In genomic region chr5:105554613-105555169, GRCh38 we compare ENCODE assay signal across 17 cellular contexts.
"Had no signal": no experiment of that assay in that cellular context is flagged by ENCODE, and none has a peak within 500 bp of the region (broad histone marks: within the 10 kb centered on the region; RNA-seq: fewer than 3 reads in every experiment).

No MANE protein-coding gene starts in this region.

- H3K27me3 ChIP-seq: ascending aorta, esophagus squamous epithelium, stomach, testis, upper lobe of left lung had no signal

- ATAC-seq: psoas muscle, sciatic nerve had no signal

- H3K9me3 ChIP-seq: ascending aorta, esophagus squamous epithelium, psoas muscle, stomach, testis, upper lobe of left lung had no signal

- H3K4me3 ChIP-seq: ascending aorta, esophagus squamous epithelium, psoas muscle, stomach, testis, upper lobe of left lung had no signal

- H3K4me1 ChIP-seq: ascending aorta, esophagus squamous epithelium, psoas muscle, stomach, testis, upper lobe of left lung had no signal

- H3K27ac ChIP-seq: ascending aorta, esophagus squamous epithelium, psoas muscle, stomach, testis, upper lobe of left lung had no signal

- H3K36me3 ChIP-seq: ascending aorta, esophagus squamous epithelium, stomach, upper lobe of left lung had no signal

- DNase-seq: activated CD4-positive, alpha-beta T cell treated with anti-CD3 and anti-CD28 coated beads, Interleukin-2, amount 10 ng/mL, durations not matched to agents 24 days and 14 days; activated CD4-positive, CD25-positive, alpha-beta regulatory T cell; activated naive CD4-positive, alpha-beta T cell; central memory CD4-positive, alpha-beta T cell; effector CD8-positive, alpha-beta T cell; esophagus squamous epithelium; foreskin melanocyte; head of caudate nucleus; midbrain; psoas muscle; stimulated activated CD4-positive, alpha-beta T cell treated with anti-CD3 and anti-CD28 coated beads, Interleukin-1b, Interleukin-23, amount 100 ng/mL, for 48 hours; stomach; T-helper 2 cell; testis; upper lobe of left lung had no signal
